ENCODE assay signal across 8 cellular contexts in the genomic region with DNA sequence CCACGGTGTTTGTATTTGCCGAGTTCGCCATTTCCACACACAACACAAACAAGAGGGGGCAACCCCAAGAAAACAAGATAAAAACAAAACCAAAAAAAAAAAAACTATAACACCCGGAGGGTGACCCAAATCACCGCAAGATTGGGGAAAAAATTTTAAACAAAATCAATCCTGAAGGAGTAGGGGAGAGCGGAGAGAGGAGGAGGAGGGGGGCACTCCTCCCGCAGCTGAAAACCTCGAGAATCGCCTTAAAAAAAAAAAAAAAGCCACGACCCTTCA. TPM values are rescaled to one million over a fixed set of nuclear protein-coding genes. Genes with fewer than 3 reads are reported as not detected.
DNase-seq lines count a peak whose midpoint lies in the region; ATAC-seq and TF ChIP-seq lines count a peak whose summit lies in the region.

No MANE protein-coding gene starts in this region.

- H2BK20ac ChIP-seq in IMR-90 (ENCODE audit: low read depth, low read length) = no peak overlapping the region

- H3K4me2 ChIP-seq in IMR-90 (ENCODE audit: low read depth, low read length) = peak overlapping the region; percentile 7; the same call in 1 of the 2 replicates

- H2BK120ac ChIP-seq in IMR-90 (ENCODE audit: low read depth, low read length) = no peak overlapping the region; the same call in 1 of the 2 replicates

- peak overlapping the region; percentile 95 for H3K56ac ChIP-seq in IMR-90 (ENCODE audit: extremely low read depth, insufficient read depth, low read length)

- in situ Hi-C loops in IMR-90 (cut with MboI; ENCODE audit: low sequenced_read_pairs) = no loop called here

- peak overlapping the region; percentile 22; the same call in 1 of the 2 replicates for H3K23ac ChIP-seq in IMR-90 (ENCODE audit: low read depth, low read length)

- peak overlapping the region; percentile 74 for H4K91ac ChIP-seq in IMR-90 (ENCODE audit: insufficient read depth, low read depth, low read length)

- peak overlapping the region; percentile 99 for H3K27ac ChIP-seq in A673 (ENCODE audit: low read depth, low read length, poor library complexity, severe bottlenecking)
- peak overlapping the region; percentile 99 for H3K27ac ChIP-seq in IMR-90 (ENCODE audit: insufficient read depth, low read length)
- H3K27ac ChIP-seq in breast epithelium = peak overlapping the region; percentile 99

- H4K5ac ChIP-seq in IMR-90 (ENCODE audit: low read depth, low read length) = peak overlapping the region; percentile 29; the same call in 1 of the 2 replicates

- H3K4ac ChIP-seq in IMR-90 (ENCODE audit: low read depth, low read length) = peak overlapping the region; percentile 90

- no peak for TF ChIP-seq RAD21 in IMR-90 (IDR thresholded peaks at IDR 0.05; ENCODE audit: low read length)

- H3K9ac ChIP-seq in IMR-90 (ENCODE audit: low read depth, low read length) = peak overlapping the region; percentile 100

- no peak overlapping the region for H2BK15ac ChIP-seq in IMR-90 (ENCODE audit: low read depth, low read length)

- DNase-seq in A673 (ENCODE audit: low spot score) = peak; percentile 30
- DNase-seq in IMR-90 = no peak
- no peak for DNase-seq in breast epithelium (ENCODE audit: low spot score in 2 of 2)
- DNase-seq in GM19240 (ENCODE audit: insufficient read length, low spot score) = no peak
- no peak for DNase-seq in activated CD4-positive, CD25-positive, alpha-beta regulatory T cell (lab: John Stamatoyannopoulos, UW)
- DNase-seq in ecto neural progenitor cell (ENCODE audit: low spot score) = no peak

- peak overlapping the region; percentile 82 to 85; a peak in 3 of 4 replicates for H4K8ac ChIP-seq in IMR-90 (ENCODE audit: low read depth in 2 of 2, low read length in 2 of 2)

- peaks cover 2 to 11% of the 10 kb centered on the region in 2 experiments; a peak in 3 of 4 replicates for H3K79me1 ChIP-seq in IMR-90 (ENCODE audit: low read depth in 1 of 2, low read length in 2 of 2)

- TF ChIP-seq CTCF in A673 (conservative IDR thresholded peaks at IDR 0.05; ENCODE audit: low read depth, low read length) (no peak), IMR-90 (conservative IDR thresholded peaks at IDR 0.05; ENCODE audit: low read depth, low read length) (no peak), breast epithelium (IDR thresholded peaks at IDR 0.05) (no peak)

- intact Hi-C loops in A673 (cut with micrococcal nuclease; ENCODE audit: unreplicated experiment) = no loop called here
- intact Hi-C loops in IMR-90 (cut with micrococcal nuclease) = no loop called here
- intact Hi-C loops in breast epithelium (cut with DNase I; ENCODE audit: low total_unique reads) = no loop called here

- peaks cover 8% of the 10 kb centered on the region for H3K36me3 ChIP-seq in A673 (ENCODE audit: insufficient read depth, low read length, poor library complexity, severe bottlenecking)
- H3K36me3 ChIP-seq in IMR-90 (ENCODE audit: control insufficient read depth, insufficient read depth, low read length) = peaks cover 5% of the 10 kb centered on the region
- H3K36me3 ChIP-seq in breast epithelium = peaks cover 4% of the 10 kb centered on the region

- TF ChIP-seq POLR2A in IMR-90 (IDR thresholded peaks at IDR 0.05; ENCODE audit: low read depth, low read length) (no peak), breast epithelium (IDR thresholded peaks at IDR 0.05) (no peak)

- H2BK5ac ChIP-seq in IMR-90 (ENCODE audit: low read depth, low read length, poor library complexity, severe bottlenecking) = peak overlapping the region; percentile 85

- dilution Hi-C loops in IMR-90 (cut with HindIII; ENCODE audit: low sequenced_read_pairs, unreplicated experiment) = no loop called here

- peak overlapping the region; percentile 85 for H2AFZ ChIP-seq in IMR-90 (replicated peaks; ENCODE audit: low read length, poor library complexity)

- H2AK5ac ChIP-seq in IMR-90 (ENCODE audit: low read depth, low read length) = peak overlapping the region; percentile 62; the same call in 1 of the 2 replicates

- POLR2A ChIA-PET in A673 (lab: Charles Lee; ENCODE audit: low non-redundant PET) = interaction anchor here (0.6 to 0.7 kb wide), 2 partner anchors 9 to 245 kb away, joined by 3 to 6 read pairs; no protein-coding TSS in a partner anchor
- POLR2A ChIA-PET in IMR-90 (lab: Charles Lee; ENCODE audit: unreplicated experiment) = interaction anchor here (0.6 to 1.0 kb wide), 3 partner anchors 15 to 187 kb away, joined by 5 to 12 read pairs (median 8); no protein-coding TSS in a partner anchor

- no peaks in the 10 kb centered on the region for H3K9me3 ChIP-seq in A673 (ENCODE audit: low read depth, low read length, poor library complexity, severe bottlenecking)
- no peaks in the 10 kb centered on the region for H3K9me3 ChIP-seq in IMR-90 (ENCODE audit: control insufficient read depth, insufficient read depth, low read length)
- no peaks in the 10 kb centered on the region for H3K9me3 ChIP-seq in breast epithelium
- H3K9me3 ChIP-seq in mononuclear cell (ENCODE audit: low read depth, low read length) = no peaks in the 10 kb centered on the region

- H3K4me1 ChIP-seq in A673 (ENCODE audit: insufficient read depth, low read length, poor library complexity, severe bottlenecking) (peaks cover 15% of the 10 kb centered on the region), IMR-90 (ENCODE audit: control insufficient read depth, insufficient read depth, low read length) (no peaks in the 10 kb centered on the region; the same call in 1 of the 2 replicates), breast epithelium (peaks cover 0 to 5% of the 10 kb centered on the region in 2 donors), mononuclear cell (ENCODE audit: insufficient read depth, low read length) (peaks cover 19% of the 10 kb centered on the region)

- H3K18ac ChIP-seq in IMR-90 (ENCODE audit: low read depth, low read length) = peak overlapping the region; percentile 16

- peak overlapping the region; percentile 98 for H2AK9ac ChIP-seq in IMR-90 (replicated peaks; ENCODE audit: low read depth, low read length, poor library complexity)

- BruUV-seq in A673 (replicated peaks; lab: Mats Ljungman, UMichigan) (no TSS peak), IMR-90 (replicated peaks; lab: Mats Ljungman, UMichigan) (TSS peak; percentile 73)

- peak overlapping the region; percentile 77 for H3K14ac ChIP-seq in IMR-90 (replicated peaks; ENCODE audit: low read depth, low read length)

- H4K20me1 ChIP-seq in IMR-90 (ENCODE audit: insufficient read depth, low read length) = 0 out of 2 replicates have a peak, but pooled peaks cover 3% of the 10 kb centered on the region

- ATAC-seq in IMR-90 (ENCODE audit: low read depth) (no peak), HG03196 (IDR thresholded peaks at IDR 0.05; ENCODE audit: unreplicated experiment) (no peak)

- WGBS in IMR-90 (ENCODE audit: extremely low coverage in 2 of 2, insufficient read length in 1 of 2), 2 experiments = 0% methylated on average over 1 of the region's 10 CpGs; no CpG with 5 or more reads in 1 of the 2 experiments

- no peaks in the 10 kb centered on the region for H3K27me3 ChIP-seq in A673 (replicated peaks; ENCODE audit: insufficient read depth, low read depth, low read length, poor library complexity)
- no peaks in the 10 kb centered on the region for H3K27me3 ChIP-seq in IMR-90 (ENCODE audit: control insufficient read depth, insufficient read depth, low read length)
- no peaks in the 10 kb centered on the region for H3K27me3 ChIP-seq in breast epithelium
- H3K27me3 ChIP-seq in mononuclear cell (ENCODE audit: insufficient read depth, low read length) = no peaks in the 10 kb centered on the region

- CTCF ChIA-PET in A673 (lab: Charles Lee) (interaction anchor here (0.7 kb wide), 1 partner anchor 237 kb away, joined by 3 read pairs; no protein-coding TSS in a partner anchor), IMR-90 (lab: Yijun Ruan, JAX) (interaction anchor here (0.7 kb wide), 2 partner anchors 16 to 258 kb away, joined by 4 to 6 read pairs; no protein-coding TSS in a partner anchor)

- H3K4me3 ChIP-seq in A673 (ENCODE audit: low read depth, low read length, poor library complexity, severe bottlenecking) (peak overlapping the region; percentile 82), IMR-90 (ENCODE audit: insufficient read depth, low read depth, low read length) (peak overlapping the region; percentile 56), breast epithelium (peak overlapping the region; percentile 80 to 90 (median 81)), mononuclear cell (ENCODE audit: low read length) (peak overlapping the region; percentile 99)

- H3K9me1 ChIP-seq in IMR-90 (ENCODE audit: insufficient read depth, low read length) = no peaks in the 10 kb centered on the region; the same call in 1 of the 2 replicates

TF ChIP-seq in IMR-90, 13 proteins besides CTCF, POLR2A, EP300 and RAD21 (continues in another document):
- TF ChIP-seq NFE2L2 (IDR thresholded peaks at IDR 0.05; ENCODE audit: low read depth, low read length) (no peak), CEBPB (IDR thresholded peaks at IDR 0.05; ENCODE audit: low read depth, low read length) (no peak), RFX5 (IDR thresholded peaks at IDR 0.05; ENCODE audit: low read depth, low read length) (no peak), SMC3 (IDR thresholded peaks at IDR 0.05; ENCODE audit: low read depth, low read length) (no peak), FOS (IDR thresholded peaks at IDR 0.05; ENCODE audit: low read depth, low read length) (no peak), RCOR1 (IDR thresholded peaks at IDR 0.05; ENCODE audit: insufficient replicate concordance, low read length) (no peak), CHD1 (IDR thresholded peaks at IDR 0.05; ENCODE audit: low read depth, low read length) (no peak; the same call in 1 of the 2 replicates), MAZ (IDR thresholded peaks at IDR 0.05; ENCODE audit: borderline replicate concordance, low read depth, low read length) (no peak), BHLHE40 (IDR thresholded peaks at IDR 0.05; ENCODE audit: low read depth, low read length) (no peak), ELK1 (IDR thresholded peaks at IDR 0.05; ENCODE audit: borderline replicate concordance, low read depth, low read length) (no peak)

RNA-seq across cellular contexts. Expression of gene GTF2A1, which starts 0.3 kb away (rescaled TPM):
- total RNA-seq in A673 (2021) (52.3 and 54.3 TPM in 2 replicates), IMR-90 (2012; rRNA removed) (41.9 and 60.4 TPM in 2 replicates), breast epithelium (10 to 100 TPM; 27.5 to 33.3 (median 29.7) TPM), mononuclear cell (12.4 TPM)
- 16.0 and 16.7 TPM in 2 replicates for polyA plus RNA-seq in IMR-90 (2012; rRNA removed)
- 2.1 and 5.9 TPM in 2 replicates for polyA plus RNA-seq in IMR-90 (2012; cell fraction: cytosol; rRNA removed)
- polyA plus RNA-seq in IMR-90 (2012; cell fraction: nucleus; rRNA removed; ENCODE audit: low replicate concordance) = 2.7 and 5.9 TPM in 2 replicates
